13 cellular contexts compared by ENCODE assay signal in genomic region chr12:54175130-54175963, GRCh38. TPM values are rescaled to one million over a fixed set of nuclear protein-coding genes. Genes with fewer than 3 reads are reported as not detected.
DNase-seq lines count a peak whose midpoint lies in the region; ATAC-seq and TF ChIP-seq lines count a peak whose summit lies in the region.
"Had no signal": no experiment of that assay in that cellular context is flagged by ENCODE, and none has a peak within 500 bp of the region (broad histone marks: within the 10 kb centered on the region; RNA-seq: fewer than 3 reads in every experiment).

No MANE protein-coding gene starts in this region.

- no peak overlapping the region for H3K27ac Mint-ChIP-seq in stimulated activated memory B cell treated with anti-CD40 and anti-IgM and Interleukin-4, amounts not matched to agents 10 μg/mL and 1 μg/mL and 100 μg/mL, for 72 hours
- H3K27ac Mint-ChIP-seq: activated CD4-positive, alpha-beta memory T cell treated with anti-CD3 and anti-CD28 coated beads, Interleukin-2, amount 10 ng/mL, durations not matched to agents 7 days and 5 days; activated naive CD8-positive, alpha-beta T cell treated with anti-CD3 and anti-CD28 coated beads, Interleukin-2, amount 50 U/mL, for 24 hours had no signal

- no peak for TF ChIP-seq CTCF in right lobe of liver (IDR thresholded peaks at IDR 0.05)

- H3K9me3 Mint-ChIP-seq in stimulated activated memory B cell treated with anti-CD40 and anti-IgM and Interleukin-4, amounts not matched to agents 10 μg/mL and 1 μg/mL and 100 μg/mL, for 72 hours, result no peaks in the 10 kb centered on the region
- H3K9me3 Mint-ChIP-seq: activated CD4-positive, alpha-beta memory T cell treated with anti-CD3 and anti-CD28 coated beads, Interleukin-2, amount 10 ng/mL, durations not matched to agents 7 days and 5 days; activated naive CD8-positive, alpha-beta T cell treated with anti-CD3 and anti-CD28 coated beads, Interleukin-2, amount 50 U/mL, for 24 hours had no signal

- peaks cover 8% of the 10 kb centered on the region for H3K36me3 Mint-ChIP-seq in stimulated activated memory B cell treated with anti-CD40 and anti-IgM and Interleukin-4, amounts not matched to agents 10 μg/mL and 1 μg/mL and 100 μg/mL, for 72 hours

- 43% methylated on average over 6 of the region's 6 CpGs for WGBS in right lobe of liver (ENCODE audit: insufficient coverage, low coverage, low lambda C conversion rate, missing lambda C conversion rate)

- intact Hi-C loops in right lobe of liver (cut with DNase I), result no loop called here

- no peak overlapping the region for H3K27ac ChIP-seq in right lobe of liver
- H3K27ac ChIP-seq: tibial nerve had no signal

- ATAC-seq in HG03378 (IDR thresholded peaks at IDR 0.05; ENCODE audit: unreplicated experiment), result peak; percentile 63
- ATAC-seq in stimulated activated memory B cell treated with anti-CD40 and anti-IgM and Interleukin-4, amounts not matched to agents 10 μg/mL and 1 μg/mL and 100 μg/mL, for 72 hours, result peak; percentile 78
- ATAC-seq in right lobe of liver, result no peak
- no peak for ATAC-seq in GM18858 (IDR thresholded peaks at IDR 0.05; ENCODE audit: unreplicated experiment)
- ATAC-seq: activated naive CD8-positive, alpha-beta T cell treated with anti-CD3 and anti-CD28 coated beads, Interleukin-2, amount 50 U/mL, for 24 hours; right cardiac atrium had no signal

- H3K4me3 Mint-ChIP-seq in stimulated activated memory B cell treated with anti-CD40 and anti-IgM and Interleukin-4, amounts not matched to agents 10 μg/mL and 1 μg/mL and 100 μg/mL, for 72 hours, result no peak overlapping the region
- H3K4me3 Mint-ChIP-seq: activated CD4-positive, alpha-beta memory T cell treated with anti-CD3 and anti-CD28 coated beads, Interleukin-2, amount 10 ng/mL, durations not matched to agents 7 days and 5 days; activated naive CD8-positive, alpha-beta T cell treated with anti-CD3 and anti-CD28 coated beads, Interleukin-2, amount 50 U/mL, for 24 hours had no signal

- H3K36me3 ChIP-seq in right lobe of liver, result no peaks in the 10 kb centered on the region

- H3K4me1 ChIP-seq in right lobe of liver, result peaks cover 0 to 5% (median 0%) of the 10 kb centered on the region in 4 donors

- peaks cover 8% of the 10 kb centered on the region for H3K4me1 Mint-ChIP-seq in stimulated activated memory B cell treated with anti-CD40 and anti-IgM and Interleukin-4, amounts not matched to agents 10 μg/mL and 1 μg/mL and 100 μg/mL, for 72 hours
- H3K4me1 Mint-ChIP-seq: activated naive CD8-positive, alpha-beta T cell treated with anti-CD3 and anti-CD28 coated beads, Interleukin-2, amount 50 U/mL, for 24 hours had no signal

- peaks cover 0 to 5% of the 10 kb centered on the region in 2 donors for H3K27me3 ChIP-seq in right lobe of liver

- no peak for TF ChIP-seq POLR2A in right lobe of liver (IDR thresholded peaks at IDR 0.05)

- H3K4me3 ChIP-seq in right lobe of liver, result no peak overlapping the region
- H3K4me3 ChIP-seq: tibial nerve had no signal

- DNase-seq in NCI-H748 (lab: John Stamatoyannopoulos, UW; ENCODE audit: unreplicated experiment), result peak; percentile 27
- no peak for DNase-seq in NCI-H748 treated with DMSO at 0.1 percent for 48 hours (lab: John Stamatoyannopoulos, UW)
- peak; percentile 39 for DNase-seq in RPMI8226
- no peak for DNase-seq in right lobe of liver
- DNase-seq in mucosa of gallbladder (ENCODE audit: low spot score), result no peak
- DNase-seq: 8988T; activated CD4-positive, alpha-beta memory T cell treated with anti-CD3 and anti-CD28 coated beads, Interleukin-2, amount 10 ng/mL, durations not matched to agents 7 days and 5 days; activated naive CD8-positive, alpha-beta T cell treated with anti-CD3 and anti-CD28 coated beads, Interleukin-2, amount 50 U/mL, for 24 hours; right cardiac atrium had no signal

- no peaks in the 10 kb centered on the region for H3K9me3 ChIP-seq in right lobe of liver
- H3K9me3 ChIP-seq: tibial nerve had no signal

- no peaks in the 10 kb centered on the region for H3K27me3 Mint-ChIP-seq in stimulated activated memory B cell treated with anti-CD40 and anti-IgM and Interleukin-4, amounts not matched to agents 10 μg/mL and 1 μg/mL and 100 μg/mL, for 72 hours
- H3K27me3 Mint-ChIP-seq: activated CD4-positive, alpha-beta memory T cell treated with anti-CD3 and anti-CD28 coated beads, Interleukin-2, amount 10 ng/mL, durations not matched to agents 7 days and 5 days had no signal

RNA-seq across cellular contexts. Expression of gene SMUG1, which starts 13.4 kb away (rescaled TPM):
- total RNA-seq in right lobe of liver (10 to 100 TPM; 14.1 to 25.5 (median 22.4) TPM), mucosa of gallbladder (29.8 TPM)

Comparison
In these comparisons a context has a peak if more than half of its experiments do, and no peak if none do; other contexts are left out.
1. DNase-seq: peak in NCI-H748 (single experiment) and RPMI8226 (single experiment); none in NCI-H748 treated with DMSO at 0.1 percent for 48 hours (single experiment), right lobe of liver (0 of 3) and mucosa of gallbladder (single experiment).
2. ATAC-seq: peak in HG03378 (single experiment) and stimulated activated memory B cell treated with anti-CD40 and anti-IgM and Interleukin-4, amounts not matched to agents 10 μg/mL and 1 μg/mL and 100 μg/mL, for 72 hours (single experiment); none in right lobe of liver (0 of 4) and GM18858 (single experiment).